In the genomic region with DNA sequence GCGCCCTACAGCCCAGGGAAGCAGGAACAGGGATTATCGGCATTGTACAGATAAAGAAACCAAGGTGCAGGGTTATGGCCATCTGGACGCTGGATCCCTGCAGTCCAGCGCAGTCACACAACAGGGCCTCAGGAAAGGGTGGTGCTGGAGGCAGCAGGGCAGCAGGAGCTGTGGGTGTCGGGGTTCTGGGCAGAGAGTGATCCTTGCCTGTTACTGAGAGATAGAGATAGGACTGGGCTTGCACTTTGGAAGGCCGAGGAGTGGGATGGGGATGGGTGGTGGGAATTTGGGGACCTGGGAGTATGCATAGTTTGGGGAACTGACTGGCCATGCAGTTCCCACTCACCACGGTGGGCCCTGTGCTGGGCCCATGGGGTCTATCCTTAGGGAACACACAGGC, we compare ENCODE assay signal across 16 cellular contexts.
DNase-seq lines count a peak whose midpoint lies in the region; ATAC-seq and TF ChIP-seq lines count a peak whose summit lies in the region.
"Had no signal": no experiment of that assay in that cellular context is flagged by ENCODE, and none has a peak within 500 bp of the region (broad histone marks: within the 10 kb centered on the region; RNA-seq: fewer than 3 reads in every experiment).

No MANE protein-coding gene starts in this region.

- H3K4me2 ChIP-seq in IMR-90 (ENCODE audit: low read depth, low read length) (no peak overlapping the region), osteoblast (ENCODE audit: insufficient read depth, low read length) (no peak overlapping the region)

- H3K27ac ChIP-seq in right atrium auricular region (no peak overlapping the region), IMR-90 (ENCODE audit: insufficient read depth, low read length) (no peak overlapping the region), lower lobe of right lung (no peak overlapping the region), osteoblast (ENCODE audit: low read depth, low read length) (no peak overlapping the region)
- H3K27ac ChIP-seq: GM23248 had no signal

- no peak overlapping the region for H3K9ac ChIP-seq in IMR-90 (ENCODE audit: low read depth, low read length)
- H3K9ac ChIP-seq: GM23248 had no signal

- H3K4ac ChIP-seq in IMR-90 (ENCODE audit: low read depth, low read length) = no peak overlapping the region

- no peak overlapping the region for H3K4me3 ChIP-seq in right atrium auricular region
- H3K4me3 ChIP-seq in IMR-90 (ENCODE audit: insufficient read depth, low read depth, low read length) = no peak overlapping the region
- H3K4me3 ChIP-seq in lower lobe of right lung = no peak overlapping the region
- H3K4me3 ChIP-seq in osteoblast (ENCODE audit: insufficient read depth, low read length) = no peak overlapping the region
- H3K4me3 ChIP-seq: GM12878, GM23248, HAP-1 had no signal

- no peak overlapping the region for H2AK5ac ChIP-seq in IMR-90 (ENCODE audit: low read depth, low read length)

- 31% methylated on average over 2 of the region's 7 CpGs; no CpG with 5 or more reads in 1 of the 2 experiments for WGBS in IMR-90 (ENCODE audit: extremely low coverage in 2 of 2, insufficient read length in 1 of 2), 2 experiments

- no peak for ATAC-seq in Right ventricle myocardium inferior
- ATAC-seq in IMR-90 (ENCODE audit: low read depth) = no peak
- no peak for ATAC-seq in lower lobe of right lung
- no peak for ATAC-seq in HG02973 (IDR thresholded peaks at IDR 0.05; ENCODE audit: unreplicated experiment)
- ATAC-seq in GM19324 (IDR thresholded peaks at IDR 0.05; ENCODE audit: low FRiP score, unreplicated experiment) = no peak
- ATAC-seq: GM12878, HepG2 had no signal

- no peak overlapping the region for H2BK15ac ChIP-seq in IMR-90 (ENCODE audit: low read depth, low read length)

- no peak overlapping the region for H3K56ac ChIP-seq in IMR-90 (ENCODE audit: extremely low read depth, insufficient read depth, low read length)

- no peak overlapping the region for H4K8ac ChIP-seq in IMR-90 (ENCODE audit: low read depth in 2 of 2, low read length in 2 of 2)

- TF ChIP-seq RAD21 in IMR-90 (IDR thresholded peaks at IDR 0.05; ENCODE audit: low read length) = no peak

- in situ Hi-C loops in IMR-90 (cut with MboI; ENCODE audit: low sequenced_read_pairs) = no loop called here

- DNase-seq in Right ventricle myocardium inferior (ENCODE audit: missing footprints) = peak; percentile 4
- DNase-seq in right atrium auricular region (ENCODE audit: low spot score) = no peak
- no peak for DNase-seq in IMR-90
- peak; percentile 12 for DNase-seq in lower lobe of right lung
- DNase-seq in osteoblast (ENCODE audit: insufficient read length, low spot score, missing footprints) = peak; percentile 35
- no peak for DNase-seq in stimulated activated naive CD4-positive, alpha-beta T cell treated with Interleukin-2 at 50 U/mL for 16 hours (lab: John Stamatoyannopoulos, UW)
- DNase-seq: ACHN; C1 segment of cervical spinal cord; CD4-positive, alpha-beta T cell; DMS79; GM23248 had no signal

- H4K20me1 ChIP-seq in IMR-90 (ENCODE audit: insufficient read depth, low read length) (0 out of 2 replicates have a peak, but pooled peaks cover 6% of the 10 kb centered on the region), osteoblast (ENCODE audit: insufficient read depth, low read length) (peaks cover 3% of the 10 kb centered on the region)

- H3K4me1 ChIP-seq in right atrium auricular region (peaks cover 0 to 8% of the 10 kb centered on the region in 2 donors), IMR-90 (ENCODE audit: control insufficient read depth, insufficient read depth, low read length) (no peaks in the 10 kb centered on the region), lower lobe of right lung (peaks cover 3% of the 10 kb centered on the region), osteoblast (ENCODE audit: insufficient read depth, low read length) (peaks cover 4% of the 10 kb centered on the region)
- H3K4me1 ChIP-seq: HAP-1 had no signal

- dilution Hi-C loops in IMR-90 (cut with HindIII; ENCODE audit: low sequenced_read_pairs, unreplicated experiment) = no loop called here

- no peak for TF ChIP-seq POLR2A in IMR-90 (IDR thresholded peaks at IDR 0.05; ENCODE audit: low read depth, low read length)

- no peaks in the 10 kb centered on the region for H3K36me3 ChIP-seq in right atrium auricular region
- no peaks in the 10 kb centered on the region for H3K36me3 ChIP-seq in IMR-90 (ENCODE audit: control insufficient read depth, insufficient read depth, low read length)
- no peaks in the 10 kb centered on the region for H3K36me3 ChIP-seq in lower lobe of right lung
- no peaks in the 10 kb centered on the region for H3K36me3 ChIP-seq in osteoblast (ENCODE audit: insufficient read depth, low read length)
- H3K36me3 ChIP-seq: HAP-1 had no signal

- no peak overlapping the region for H3K14ac ChIP-seq in IMR-90 (replicated peaks; ENCODE audit: low read depth, low read length)

- CTCF ChIA-PET in IMR-90 (lab: Yijun Ruan, JAX) = no interaction called here

- no peak overlapping the region for H2AFZ ChIP-seq in IMR-90 (replicated peaks; ENCODE audit: low read length, poor library complexity)
- no peak overlapping the region for H2AFZ ChIP-seq in osteoblast (ENCODE audit: low read length)
- H2AFZ ChIP-seq: GM23248 had no signal

- no peak overlapping the region for H2BK120ac ChIP-seq in IMR-90 (ENCODE audit: low read depth, low read length)

- no peak overlapping the region for H2BK20ac ChIP-seq in IMR-90 (ENCODE audit: low read depth, low read length)

- intact Hi-C loops in Right ventricle myocardium inferior (cut with DNase I) = no loop called here
- intact Hi-C loops in IMR-90 (cut with micrococcal nuclease) = no loop called here
- intact Hi-C loops in lower lobe of right lung (cut with DNase I) = no loop called here

- no peaks in the 10 kb centered on the region; the same call in 1 of the 2 replicates for H3K9me1 ChIP-seq in IMR-90 (ENCODE audit: insufficient read depth, low read length)

- POLR2A ChIA-PET in IMR-90 (lab: Charles Lee; ENCODE audit: unreplicated experiment) = no interaction called here

- BruUV-seq in IMR-90 (replicated peaks; lab: Mats Ljungman, UMichigan) = no TSS peak

- H3K79me1 ChIP-seq in IMR-90 (ENCODE audit: low read depth in 1 of 2, low read length in 2 of 2) = no peaks in the 10 kb centered on the region

- H3K9me3 ChIP-seq in right atrium auricular region (no peaks in the 10 kb centered on the region), IMR-90 (ENCODE audit: control insufficient read depth, insufficient read depth, low read length) (no peaks in the 10 kb centered on the region), lower lobe of right lung (no peaks in the 10 kb centered on the region), osteoblast (ENCODE audit: low read depth, low read length) (no peaks in the 10 kb centered on the region)

- H3K18ac ChIP-seq in IMR-90 (ENCODE audit: low read depth, low read length) = no peak overlapping the region

- H3K23ac ChIP-seq in IMR-90 (ENCODE audit: low read depth, low read length) = no peak overlapping the region

- H2BK5ac ChIP-seq in IMR-90 (ENCODE audit: low read depth, low read length, poor library complexity, severe bottlenecking) = no peak overlapping the region

- H4K91ac ChIP-seq in IMR-90 (ENCODE audit: insufficient read depth, low read depth, low read length) = no peak overlapping the region

- no peak for TF ChIP-seq CTCF in right atrium auricular region (IDR thresholded peaks at IDR 0.05)
- TF ChIP-seq CTCF in IMR-90 (conservative IDR thresholded peaks at IDR 0.05; ENCODE audit: low read depth, low read length) = no peak
- TF ChIP-seq CTCF in lower lobe of right lung (IDR thresholded peaks at IDR 0.05) = no peak
- no peak for TF ChIP-seq CTCF in osteoblast (IDR thresholded peaks at IDR 0.05; ENCODE audit: extremely low read depth, low read depth, low read length)

- H3K27me3 ChIP-seq in right atrium auricular region (no peaks in the 10 kb centered on the region), IMR-90 (ENCODE audit: control insufficient read depth, insufficient read depth, low read length) (peaks cover 61% of the 10 kb centered on the region), lower lobe of right lung (ENCODE audit: low read depth) (peaks cover 26% of the 10 kb centered on the region), osteoblast (ENCODE audit: insufficient read depth, low read length) (peaks cover 29% of the 10 kb centered on the region)

- H4K5ac ChIP-seq in IMR-90 (ENCODE audit: low read depth, low read length) = no peak overlapping the region

- H2AK9ac ChIP-seq in IMR-90 (replicated peaks; ENCODE audit: low read depth, low read length, poor library complexity) = peak overlapping the region; percentile 42

- H3K79me2 ChIP-seq in osteoblast (ENCODE audit: insufficient read depth, low read length) = no peaks in the 10 kb centered on the region

TF ChIP-seq in IMR-90, 13 proteins besides CTCF, POLR2A, EP300 and RAD21:
- TF ChIP-seq FOS (IDR thresholded peaks at IDR 0.05; ENCODE audit: low read depth, low read length) (no peak), MAFK (IDR thresholded peaks at IDR 0.05; ENCODE audit: low read depth, low read length) (no peak), NFE2L2 (IDR thresholded peaks at IDR 0.05; ENCODE audit: low read depth, low read length) (no peak), MAZ (IDR thresholded peaks at IDR 0.05; ENCODE audit: borderline replicate concordance, low read depth, low read length) (no peak), BHLHE40 (IDR thresholded peaks at IDR 0.05; ENCODE audit: low read depth, low read length) (no peak), CHD1 (IDR thresholded peaks at IDR 0.05; ENCODE audit: low read depth, low read length) (no peak), MXI1 (IDR thresholded peaks at IDR 0.05; ENCODE audit: borderline replicate concordance, low read depth, low read length) (no peak), CEBPB (IDR thresholded peaks at IDR 0.05; ENCODE audit: low read depth, low read length) (no peak)
- TF ChIP-seq, protein P1, sequence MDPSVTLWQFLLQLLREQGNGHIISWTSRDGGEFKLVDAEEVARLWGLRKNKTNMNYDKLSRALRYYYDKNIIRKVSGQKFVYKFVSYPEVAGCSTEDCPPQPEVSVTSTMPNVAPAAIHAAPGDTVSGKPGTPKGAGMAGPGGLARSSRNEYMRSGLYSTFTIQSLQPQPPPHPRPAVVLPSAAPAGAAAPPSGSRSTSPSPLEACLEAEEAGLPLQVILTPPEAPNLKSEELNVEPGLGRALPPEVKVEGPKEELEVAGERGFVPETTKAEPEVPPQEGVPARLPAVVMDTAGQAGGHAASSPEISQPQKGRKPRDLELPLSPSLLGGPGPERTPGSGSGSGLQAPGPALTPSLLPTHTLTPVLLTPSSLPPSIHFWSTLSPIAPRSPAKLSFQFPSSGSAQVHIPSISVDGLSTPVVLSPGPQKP (IDR thresholded peaks at IDR 0.05; ENCODE audit: borderline replicate concordance, low read depth, low read length) = no peak
- TF ChIP-seq, protein P2, sequence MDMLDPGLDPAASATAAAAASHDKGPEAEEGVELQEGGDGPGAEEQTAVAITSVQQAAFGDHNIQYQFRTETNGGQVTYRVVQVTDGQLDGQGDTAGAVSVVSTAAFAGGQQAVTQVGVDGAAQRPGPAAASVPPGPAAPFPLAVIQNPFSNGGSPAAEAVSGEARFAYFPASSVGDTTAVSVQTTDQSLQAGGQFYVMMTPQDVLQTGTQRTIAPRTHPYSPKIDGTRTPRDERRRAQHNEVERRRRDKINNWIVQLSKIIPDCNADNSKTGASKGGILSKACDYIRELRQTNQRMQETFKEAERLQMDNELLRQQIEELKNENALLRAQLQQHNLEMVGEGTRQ (IDR thresholded peaks at IDR 0.05; ENCODE audit: low read depth, low read length) = no peak

Comparison
In these comparisons a context has a peak if more than half of its experiments do, and no peak if none do; other contexts are left out.
1. DNase-seq: peak in Right ventricle myocardium inferior (single experiment), lower lobe of right lung (single experiment) and osteoblast (single experiment); none in right atrium auricular region (single experiment), IMR-90 (single experiment) and stimulated activated naive CD4-positive, alpha-beta T cell treated with Interleukin-2 at 50 U/mL for 16 hours (single experiment).